12 cellular contexts compared by ENCODE assay signal in genomic region chr5:74040065-74040551, GRCh38.
A peak's percentile ranks its signal among the peaks of the same experiment; 100 is the strongest.
DNase-seq lines count a peak whose midpoint lies in the region; ATAC-seq, FAIRE-seq and TF ChIP-seq lines count a peak whose summit lies in the region.
"Had no signal": no experiment of that assay in that cellular context is flagged by ENCODE, and none has a peak within 500 bp of the region (broad histone marks: within the 10 kb centered on the region; RNA-seq: fewer than 3 reads in every experiment).

No MANE protein-coding gene starts in this region.

- peaks cover 0 to 3% of the 10 kb centered on the region in 2 experiments; a peak in 1 of 5 replicates for H3K9me3 Mint-ChIP-seq in H9
- H3K9me3 Mint-ChIP-seq: activated CD8-positive, alpha-beta T cell treated with anti-CD3 and anti-CD28 coated beads for 36 hours; stimulated activated naive CD8-positive, alpha-beta T cell treated with anti-CD3 and anti-CD28 coated beads, Interleukin-15, Interleukin-2, amounts not matched to agents 100 ng/mL and 50 ng/mL, for 24 hours had no signal

- peaks cover 11 to 12% of the 10 kb centered on the region in 2 experiments for H3K4me1 Mint-ChIP-seq in H9

- no peak overlapping the region; a peak in 1 of 7 replicates for H3K27ac Mint-ChIP-seq in H9
- H3K27ac Mint-ChIP-seq: activated CD8-positive, alpha-beta T cell treated with anti-CD3 and anti-CD28 coated beads for 36 hours; stimulated activated naive CD8-positive, alpha-beta T cell treated with anti-CD3 and anti-CD28 coated beads, Interleukin-15, Interleukin-2, amounts not matched to agents 100 ng/mL and 50 ng/mL, for 24 hours had no signal

- H4K20me1 ChIP-seq in SK-N-SH (ENCODE audit: insufficient read depth) (no peaks in the 10 kb centered on the region), H9 (ENCODE audit: control insufficient read depth, insufficient read depth, insufficient read length) (no peaks in the 10 kb centered on the region)

- no peak overlapping the region for H3K56ac ChIP-seq in H9 (ENCODE audit: insufficient read length, low read depth, low read length)

- H3K4me2 ChIP-seq in SK-N-SH (peak overlapping the region; percentile 27; the same call in 1 of the 2 replicates), H9 (ENCODE audit: insufficient read depth, insufficient read length, low read length) (no peak overlapping the region)

- peak in 1 of 2 experiments; percentile 67; a peak in 3 of 4 replicates for TF ChIP-seq EP300 in SK-N-SH (IDR thresholded peaks at IDR 0.05; ENCODE audit: borderline replicate concordance in 1 of 2, low read depth in 1 of 2, low read length in 1 of 2)

- no peak overlapping the region for H3K27ac ChIP-seq in AG04450 (ENCODE audit: low read depth, low read length)
- peak overlapping the region in 1 of 2 experiments; percentile 79; a peak in 3 of 4 replicates for H3K27ac ChIP-seq in SK-N-SH (ENCODE audit: low read depth in 2 of 2, low read length in 1 of 2)
- H3K27ac ChIP-seq in right cardiac atrium (ENCODE audit: low read length): no peak overlapping the region
- no peak overlapping the region for H3K27ac ChIP-seq in spleen
- no peak overlapping the region for H3K27ac ChIP-seq in H9 (ENCODE audit: insufficient read length, low read depth, low read length)
- H3K27ac ChIP-seq: sigmoid colon had no signal

- H2BK120ac ChIP-seq in H9 (ENCODE audit: low read depth, low read length, poor library complexity, severe bottlenecking): no peak overlapping the region

- H3K36me3 ChIP-seq in SK-N-SH (replicated peaks in 1 of 2; ENCODE audit: control insufficient read depth in 1 of 2, insufficient read depth in 2 of 2, low read length in 1 of 2) (no peaks in the 10 kb centered on the region), spleen (no peaks in the 10 kb centered on the region)
- H3K36me3 ChIP-seq: sigmoid colon had no signal

- peak; percentile 78 to 91 for ATAC-seq in right cardiac atrium
- ATAC-seq: activated CD8-positive, alpha-beta T cell treated with anti-CD3 and anti-CD28 coated beads for 36 hours had no signal

- H3K79me1 ChIP-seq in H9 (ENCODE audit: insufficient read depth, low read depth, low read length, poor library complexity, severe bottlenecking): no peaks in the 10 kb centered on the region

- FAIRE-seq in HTR-8/SVneo (lab: Jason Lieb, UNC): peak; percentile 82

- POLR2A ChIA-PET in AG04450 (lab: Yijun Ruan, JAX): interaction anchor here (0.6 kb wide), 2 partner anchors 248 to 450 kb away, joined by 3 read pairs; no protein-coding TSS in a partner anchor
- POLR2A ChIA-PET in SK-N-SH (lab: Yijun Ruan, JAX): no interaction called here

- H3K4me3 Mint-ChIP-seq in H9: no peak overlapping the region
- H3K4me3 Mint-ChIP-seq: activated CD8-positive, alpha-beta T cell treated with anti-CD3 and anti-CD28 coated beads for 36 hours; stimulated activated naive CD8-positive, alpha-beta T cell treated with anti-CD3 and anti-CD28 coated beads, Interleukin-15, Interleukin-2, amounts not matched to agents 100 ng/mL and 50 ng/mL, for 24 hours had no signal

- no peak overlapping the region for H3K23ac ChIP-seq in H9 (ENCODE audit: insufficient read length, low read depth, low read length)

- H3K9me2 ChIP-seq in SK-N-SH: no peaks in the 10 kb centered on the region

- H3K27me3 ChIP-seq in AG04450 (ENCODE audit: control insufficient read depth, insufficient read depth, low read length): no peaks in the 10 kb centered on the region
- no peaks in the 10 kb centered on the region for H3K27me3 ChIP-seq in SK-N-SH (ENCODE audit: insufficient read depth)
- H3K27me3 ChIP-seq in right cardiac atrium (ENCODE audit: control insufficient read depth, insufficient read depth): no peaks in the 10 kb centered on the region
- H3K27me3 ChIP-seq in spleen (replicated peaks in 1 of 7): no peaks in the 10 kb centered on the region
- H3K27me3 ChIP-seq in H9 (ENCODE audit: insufficient read depth, low read length): no peaks in the 10 kb centered on the region
- H3K27me3 ChIP-seq: sigmoid colon had no signal

- H3K14ac ChIP-seq in H9 (ENCODE audit: insufficient read depth, low read length): no peak overlapping the region

- no peak overlapping the region for H3K4me3 ChIP-seq in AG04450 (ENCODE audit: low read depth, low read length)
- no peak overlapping the region for H3K4me3 ChIP-seq in SK-N-SH (ENCODE audit: low read depth in 2 of 2, low read length in 1 of 2)
- H3K4me3 ChIP-seq in right cardiac atrium (ENCODE audit: low read length): no peak overlapping the region
- H3K4me3 ChIP-seq in spleen: no peak overlapping the region
- H3K4me3 ChIP-seq: sigmoid colon had no signal

- 21% methylated on average over 2 of the region's 2 CpGs for WGBS in SK-N-SH (ENCODE audit: low lambda C conversion rate)
- WGBS in right cardiac atrium: 60% methylated on average over 2 of the region's 2 CpGs
- 60 to 83% (median 74%) methylated on average over 2 of the region's 2 CpGs for WGBS in spleen, 5 donors
- WGBS in H9 (ENCODE audit: extremely low coverage, insufficient read length, low lambda C conversion rate): no CpG with 5 or more reads among the region's 2 CpGs

- peaks cover 14% of the 10 kb centered on the region for H3F3A ChIP-seq in SK-N-SH (replicated peaks; ENCODE audit: insufficient read depth)

- no peak overlapping the region for H2BK15ac ChIP-seq in H9 (ENCODE audit: low read depth, low read length)

- intact Hi-C loops in right cardiac atrium (cut with DNase I): no loop called here
- intact Hi-C loops in spleen (cut with DNase I; ENCODE audit: low total_unique reads): no loop called here

- no peak for TF ChIP-seq POLR2A in spleen (IDR thresholded peaks at IDR 0.05)

- H3K23me2 ChIP-seq in H9 (ENCODE audit: insufficient read length, low read depth, low read length, poor library complexity, severe bottlenecking): no peaks in the 10 kb centered on the region

- no peak overlapping the region for H4K91ac ChIP-seq in H9 (ENCODE audit: insufficient read length, low read depth, low read length)

- no peaks in the 10 kb centered on the region for H3K79me2 ChIP-seq in SK-N-SH (ENCODE audit: insufficient read depth)
- H3K79me2 ChIP-seq in H9 (ENCODE audit: insufficient read depth, low read length): no peaks in the 10 kb centered on the region

- no peak overlapping the region for H3K4ac ChIP-seq in H9 (ENCODE audit: low read depth, low read length)

- TF ChIP-seq CTCF in AG04450 (IDR thresholded peaks at IDR 0.05; ENCODE audit: low read depth, low read length) (no peak), SK-N-SH (IDR thresholded peaks at IDR 0.05) (no peak), spleen (IDR thresholded peaks at IDR 0.05 in 8 of 11, conservative IDR thresholded peaks at IDR 0.05 in 3 of 11) (no peak), H9 (conservative IDR thresholded peaks at IDR 0.05) (no peak)

- no peak overlapping the region for H3T11ph ChIP-seq in H9 (ENCODE audit: low read length)

- no peak overlapping the region for H3K9ac ChIP-seq in SK-N-SH
- H3K9ac ChIP-seq in H9 (ENCODE audit: extremely low read depth, insufficient read length, low read length): no peak overlapping the region

- CTCF ChIA-PET in AG04450 (lab: Charles Lee): interaction anchor here (0.6 kb wide), 1 partner anchor 45 kb away, joined by 5 read pairs; no protein-coding TSS in a partner anchor
- CTCF ChIA-PET in SK-N-SH (lab: Yijun Ruan, JAX): interaction anchor here (1.6 to 8.1 kb wide), 3 partner anchors 7 to 603 kb away, joined by 3 to 33 read pairs (median 4); partner anchors contain the start of gene ENC1

- no peak overlapping the region for H4K8ac ChIP-seq in H9 (replicated peaks; ENCODE audit: insufficient read length, low read depth, low read length)

- H3K18ac ChIP-seq in H9 (ENCODE audit: insufficient read length, low read depth, low read length): no peak overlapping the region

- H2BK20ac ChIP-seq in H9 (ENCODE audit: low read depth, low read length, poor library complexity, severe bottlenecking): no peak overlapping the region

- H3K4me1 ChIP-seq in SK-N-SH (ENCODE audit: control insufficient read depth in 1 of 2, insufficient read depth in 2 of 2, low read depth in 1 of 2, low read length in 1 of 2) (peaks cover 11 to 17% of the 10 kb centered on the region in 2 experiments; a peak in 3 of 4 replicates), right cardiac atrium (ENCODE audit: control insufficient read depth, insufficient read depth, low read length) (peaks cover 2% of the 10 kb centered on the region), spleen (peaks cover 0 to 10% (median 9%) of the 10 kb centered on the region in 6 donors), H9 (ENCODE audit: insufficient read depth, low read length) (no peaks in the 10 kb centered on the region)

- no peaks in the 10 kb centered on the region for H3K9me3 ChIP-seq in AG04450 (ENCODE audit: control insufficient read depth, insufficient read depth, low read length)
- H3K9me3 ChIP-seq in SK-N-SH: no peaks in the 10 kb centered on the region
- no peaks in the 10 kb centered on the region for H3K9me3 ChIP-seq in right cardiac atrium (ENCODE audit: control insufficient read depth, low read length)
- no peaks in the 10 kb centered on the region for H3K9me3 ChIP-seq in spleen
- H3K9me3 ChIP-seq in H9 (ENCODE audit: control insufficient read depth, low read depth, low read length): no peaks in the 10 kb centered on the region
- H3K9me3 ChIP-seq: sigmoid colon had no signal

- H2BK5ac ChIP-seq in H9 (ENCODE audit: insufficient read length, low read length): no peak overlapping the region

- no peak overlapping the region for H2AK5ac ChIP-seq in H9 (ENCODE audit: insufficient read length, low read length)

- no peak overlapping the region for H4K5ac ChIP-seq in H9 (ENCODE audit: insufficient read length, low read depth, low read length)

- H2AFZ ChIP-seq in SK-N-SH (ENCODE audit: low read depth) (no peak overlapping the region), H9 (ENCODE audit: low read length) (no peak overlapping the region)

- no peaks in the 10 kb centered on the region for H3K36me3 Mint-ChIP-seq in H9 (ENCODE audit: insufficient read depth in 1 of 3, low read depth in 3 of 3)

- no peak for TF ChIP-seq RAD21 in SK-N-SH (IDR thresholded peaks at IDR 0.05; ENCODE audit: low read length)

- no peaks in the 10 kb centered on the region for H3K27me3 Mint-ChIP-seq in H9 (ENCODE audit: low read depth)

- no peak overlapping the region for H2BK12ac ChIP-seq in H9 (ENCODE audit: insufficient read length, low read depth, low read length)

- peak; percentile 48 for DNase-seq in AG04450 (ENCODE audit: low read depth, low spot score)
- peak; percentile 37 for DNase-seq in HTR-8/SVneo (ENCODE audit: insufficient read length, low spot score)
- DNase-seq in SK-N-SH: no peak
- peak; percentile 63 to 70 (median 69) for DNase-seq in right cardiac atrium
- DNase-seq in HuH-7.5 (ENCODE audit: low spot score): no peak
- DNase-seq in spleen: no peak
- no peak for DNase-seq in H9
- no peak for DNase-seq in medulla oblongata (ENCODE audit: extremely low spot score)
- DNase-seq: activated CD8-positive, alpha-beta T cell treated with anti-CD3 and anti-CD28 coated beads for 36 hours; anterior cingulate cortex; sigmoid colon had no signal

TF ChIP-seq in SK-N-SH, 30 proteins besides CTCF, POLR2A, EP300 and RAD21 (continues in another document):
- TF ChIP-seq JUND (IDR thresholded peaks at IDR 0.05) (peak; percentile 77), FOSL2 (IDR thresholded peaks at IDR 0.05; ENCODE audit: borderline replicate concordance, low read depth) (peak; percentile 60; the same call in 1 of the 2 replicates), SIN3A (IDR thresholded peaks at IDR 0.05; ENCODE audit: borderline replicate concordance, low read depth, low read length) (peak; percentile 66; the same call in 1 of the 2 replicates), NFIC (IDR thresholded peaks at IDR 0.05; ENCODE audit: borderline replicate concordance) (peak; percentile 85)

Comparison
In these comparisons a context has a peak if more than half of its experiments do, and no peak if none do; other contexts are left out.
1. DNase-seq: peak in AG04450 (single experiment), HTR-8/SVneo (single experiment) and right cardiac atrium (3 of 3); none in SK-N-SH (single experiment), HuH-7.5 (single experiment), spleen (single experiment), H9 (single experiment) and medulla oblongata (single experiment).